ENCODE assay signal across 14 cellular contexts in genomic region chr12:55699471-55700055, GRCh38. TPM values are rescaled to one million over a fixed set of nuclear protein-coding genes. Genes with fewer than 3 reads are reported as not detected.
DNase-seq lines count a peak whose midpoint lies in the region; ATAC-seq and TF ChIP-seq lines count a peak whose summit lies in the region.
"Had no signal": no experiment of that assay in that cellular context is flagged by ENCODE, and none has a peak within 500 bp of the region (broad histone marks: within the 10 kb centered on the region; RNA-seq: fewer than 3 reads in every experiment).

No MANE protein-coding gene starts in this region.

- TF ChIP-seq CTCF in brain (conservative IDR thresholded peaks at IDR 0.05) = no peak
- TF ChIP-seq CTCF in osteoblast (IDR thresholded peaks at IDR 0.05; ENCODE audit: extremely low read depth, low read depth, low read length) = no peak

- peak overlapping the region in 3 of 5 experiments; percentile 3 to 79 (median 49) for H3K27ac Mint-ChIP-seq in brain

- H2AFZ ChIP-seq in osteoblast (ENCODE audit: low read length) = no peak overlapping the region

- H3K36me3 ChIP-seq in osteoblast (ENCODE audit: insufficient read depth, low read length) (peaks cover 58% of the 10 kb centered on the region), subcutaneous abdominal adipose tissue (ENCODE audit: control insufficient read depth in 5 of 5, insufficient read depth in 5 of 5, low read length in 5 of 5) (peaks cover 0 to 78% (median 66%) of the 10 kb centered on the region in 5 donors)

- H3K27me3 ChIP-seq in osteoblast (ENCODE audit: insufficient read depth, low read length) (no peaks in the 10 kb centered on the region), subcutaneous abdominal adipose tissue (ENCODE audit: control insufficient read depth in 5 of 5, insufficient read depth in 4 of 5, low read length in 5 of 5) (no peaks in the 10 kb centered on the region)

- no peak for ATAC-seq in GM19023 (IDR thresholded peaks at IDR 0.05; ENCODE audit: unreplicated experiment)
- ATAC-seq: K562 had no signal

- peaks cover 32% of the 10 kb centered on the region for H3K4me1 Mint-ChIP-seq in brain

- peaks cover 41% of the 10 kb centered on the region for H4K20me1 ChIP-seq in osteoblast (ENCODE audit: insufficient read depth, low read length)

- no peaks in the 10 kb centered on the region for H3K27me3 Mint-ChIP-seq in brain

- H3K79me2 ChIP-seq in osteoblast (ENCODE audit: insufficient read depth, low read length) = peaks cover 52% of the 10 kb centered on the region

- no peak overlapping the region for H3K4me2 ChIP-seq in osteoblast (ENCODE audit: insufficient read depth, low read length)

- H3K9me3 ChIP-seq in osteoblast (ENCODE audit: low read depth, low read length) (no peaks in the 10 kb centered on the region), subcutaneous abdominal adipose tissue (ENCODE audit: control insufficient read depth in 5 of 5, low read length in 5 of 5) (no peaks in the 10 kb centered on the region)

- no peak overlapping the region for H3K4me3 ChIP-seq in osteoblast (ENCODE audit: insufficient read depth, low read length)
- no peak overlapping the region for H3K4me3 ChIP-seq in subcutaneous abdominal adipose tissue (ENCODE audit: low read depth in 1 of 5, low read length in 5 of 5)
- H3K4me3 ChIP-seq: K562 had no signal

- no peak overlapping the region for H3K4me3 Mint-ChIP-seq in brain

- peak; percentile 33 for DNase-seq in activated effector memory CD4-positive, alpha-beta T cell treated with anti-CD3 and anti-CD28 coated beads, Interleukin-2, amount 50 U/mL, for 16 hours
- no peak for DNase-seq in activated effector memory CD4-positive, alpha-beta T cell treated with Interleukin-2 at 50 U/mL for 16 hours
- DNase-seq in osteoblast (ENCODE audit: insufficient read length, low spot score, missing footprints) (peak; percentile 62), hippocampal formation (lab: John Stamatoyannopoulos, UW) (no peak), HK-2 (ENCODE audit: unreplicated experiment) (no peak)
- DNase-seq: C1 segment of cervical spinal cord, NCI-H1436, NCI-H2029 treated with DMSO at 0.1 percent for 48 hours, NCI-H510A treated with DMSO at 0.1 percent for 48 hours had no signal

- H3K4me1 ChIP-seq in osteoblast (ENCODE audit: insufficient read depth, low read length) (peaks cover 18% of the 10 kb centered on the region), subcutaneous abdominal adipose tissue (ENCODE audit: control insufficient read depth in 5 of 5, insufficient read depth in 5 of 5, low read length in 5 of 5) (peaks cover 5 to 49% (median 37%) of the 10 kb centered on the region in 5 donors)

- no peaks in the 10 kb centered on the region for H3K9me3 Mint-ChIP-seq in brain

- peak overlapping the region in 2 of 5 donors; percentile 6 to 39 for H3K9ac ChIP-seq in subcutaneous abdominal adipose tissue (ENCODE audit: low read length in 5 of 5)

- peaks cover 28% of the 10 kb centered on the region for H3K36me3 Mint-ChIP-seq in brain

- H3K27ac ChIP-seq in osteoblast (ENCODE audit: low read depth, low read length) (no peak overlapping the region), subcutaneous abdominal adipose tissue (ENCODE audit: low read depth, low read length) (peak overlapping the region; percentile 33)
- H3K27ac ChIP-seq: 22Rv1 had no signal

RNA-seq across cellular contexts. Expression of gene ITGA7, which starts 8.1 kb away (rescaled TPM):
- polyA plus RNA-seq in brain (ENCODE audit: insufficient read depth, low read depth, low replicate concordance) = 17.4 TPM
- 22.4 and 24.8 TPM in 2 replicates for total RNA-seq in osteoblast

RNA-seq across cellular contexts. Expression of gene BLOC1S1, which starts 16.3 kb away (rescaled TPM):
- polyA plus RNA-seq in brain (ENCODE audit: insufficient read depth, low read depth, low replicate concordance) = 257 TPM
- 46.0 and 59.4 TPM in 2 replicates for total RNA-seq in osteoblast

RNA-seq across cellular contexts. Expression of gene RDH5, which starts 20.6 kb away (rescaled TPM):
- polyA plus RNA-seq in brain (ENCODE audit: insufficient read depth, low read depth, low replicate concordance) = 2.0 TPM
- 27.7 and 32.2 TPM in 2 replicates for total RNA-seq in osteoblast

RNA-seq across cellular contexts. Expression of gene CD63, which starts 29.2 kb away (rescaled TPM):
- 568 TPM for polyA plus RNA-seq in brain (ENCODE audit: insufficient read depth, low read depth, low replicate concordance)
- 3,072 and 3,128 TPM in 2 replicates for total RNA-seq in osteoblast

RNA-seq across cellular contexts. Expression of gene GDF11, which starts 43.4 kb away (rescaled TPM):
- 26.9 TPM for polyA plus RNA-seq in brain (ENCODE audit: insufficient read depth, low read depth, low replicate concordance)
- total RNA-seq in osteoblast = 4.1 and 4.3 TPM in 2 replicates

Comparison
In these comparisons a context has a peak if more than half of its experiments do, and no peak if none do; other contexts are left out.
1. DNase-seq: peak in activated effector memory CD4-positive, alpha-beta T cell treated with anti-CD3 and anti-CD28 coated beads, Interleukin-2, amount 50 U/mL, for 16 hours (single experiment) and osteoblast (single experiment); none in activated effector memory CD4-positive, alpha-beta T cell treated with Interleukin-2 at 50 U/mL for 16 hours (single experiment), hippocampal formation (0 of 2) and HK-2 (single experiment).